Comparison of ENCODE assay signal across 8 cellular contexts in the genomic region with DNA sequence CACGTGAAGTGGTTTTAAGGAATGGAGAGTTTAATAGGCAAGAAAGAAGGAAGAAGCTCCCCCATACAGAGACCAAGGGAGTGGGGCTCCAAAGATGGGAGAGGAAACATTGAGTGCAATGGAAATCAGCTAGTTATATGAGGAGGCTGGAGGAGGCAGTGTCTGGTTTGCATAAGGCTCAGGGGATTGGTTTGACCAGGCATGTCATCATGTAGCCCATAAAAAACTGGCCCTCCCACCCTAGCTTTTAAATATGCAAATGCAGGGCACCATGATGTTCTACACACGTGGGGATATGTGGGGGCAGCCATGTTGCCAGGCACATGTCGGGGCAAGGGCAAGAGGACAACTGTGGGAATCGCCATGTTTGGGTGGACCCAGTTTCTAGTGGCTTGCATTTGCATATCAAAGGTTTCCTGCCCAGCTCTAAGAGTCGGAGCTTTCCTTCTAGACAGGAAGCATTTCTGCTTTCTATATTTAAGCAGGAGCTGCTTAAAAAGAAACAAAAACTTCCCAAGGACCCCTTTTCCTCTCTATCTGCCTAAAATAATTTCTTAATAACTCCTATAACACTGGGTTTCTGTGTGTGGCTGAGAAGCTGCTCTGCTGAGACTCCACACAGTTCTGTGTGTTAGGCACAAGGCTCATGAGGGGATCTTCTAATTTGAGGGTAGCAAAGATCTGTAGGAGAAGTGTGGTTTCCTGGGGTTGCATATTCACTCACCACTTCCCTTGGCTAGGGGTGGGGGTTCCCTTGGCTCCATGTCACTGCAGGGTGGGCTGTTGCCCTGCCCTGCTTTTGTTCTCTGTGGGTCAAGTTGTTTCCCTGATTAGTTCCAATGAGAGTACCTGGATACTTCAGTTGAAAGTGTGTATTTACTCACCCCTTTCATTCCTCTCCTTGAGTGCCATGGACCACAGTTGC.
A peak's percentile ranks its signal among the peaks of the same experiment; 100 is the strongest.
DNase-seq lines count a peak whose midpoint lies in the region; ATAC-seq and TF ChIP-seq lines count a peak whose summit lies in the region.

No MANE protein-coding gene starts in this region.

- H3K4me3 ChIP-seq in MM.1S (ENCODE audit: low read length) (0 out of 2 replicates have a peak overlapping the region, but pooled peaks have one; percentile 14), psoas muscle (no peak overlapping the region)

- H3K27me3 Mint-ChIP-seq in activated T-helper 2 cell treated with anti-CD3 and anti-CD28 coated beads, Interferon-gamma antibody, Interleukin-2, Interleukin-4, amounts not matched to agents 10 μg/mL and 5 μg/mL and 100 μg/mL, durations not matched to agents 14 hours and 24 hours and 36 hours (ENCODE audit: low read depth): no peaks in the 10 kb centered on the region

- no peaks in the 10 kb centered on the region for H3F3A ChIP-seq in MM.1S (ENCODE audit: insufficient read depth, low read length)

- H3K79me2 ChIP-seq in MM.1S (ENCODE audit: low read length): no peaks in the 10 kb centered on the region

- peak overlapping the region; percentile 70 for H3K27ac ChIP-seq in MM.1S (ENCODE audit: low read length)
- no peak overlapping the region for H3K27ac ChIP-seq in psoas muscle

- peaks cover 23% of the 10 kb centered on the region for H3K9me3 Mint-ChIP-seq in activated T-helper 2 cell treated with anti-CD3 and anti-CD28 coated beads, Interferon-gamma antibody, Interleukin-2, Interleukin-4, amounts not matched to agents 10 μg/mL and 5 μg/mL and 100 μg/mL, durations not matched to agents 14 hours and 24 hours and 36 hours

- H2AFZ ChIP-seq in MM.1S (ENCODE audit: low read length): peak overlapping the region; percentile 65

- intact Hi-C loops in activated T-helper 2 cell treated with anti-CD3 and anti-CD28 coated beads, Interferon-gamma antibody, Interleukin-2, Interleukin-4, amounts not matched to agents 10 μg/mL and 5 μg/mL and 100 μg/mL, durations not matched to agents 14 hours and 24 hours and 36 hours (cut with micrococcal nuclease): loop anchor here (5.0 to 10.0 kb wide), 2 partner anchors 61 to 172 kb away; no protein-coding TSS in a partner anchor
- intact Hi-C loops in psoas muscle (cut with DNase I): no loop called here

- H3K4me3 Mint-ChIP-seq in activated T-helper 2 cell treated with anti-CD3 and anti-CD28 coated beads, Interferon-gamma antibody, Interleukin-2, Interleukin-4, amounts not matched to agents 10 μg/mL and 5 μg/mL and 100 μg/mL, durations not matched to agents 14 hours and 24 hours and 36 hours (ENCODE audit: low read depth): no peak overlapping the region

- peak overlapping the region; percentile 29; the same call in 1 of the 2 replicates for H3K9ac ChIP-seq in MM.1S (ENCODE audit: low read length)

- peak in 2 of 3 donors; percentile 8 to 27 for DNase-seq in stimulated activated CD4-positive, alpha-beta T cell treated with anti-CD3 and anti-CD28 coated beads, Interleukin-12 subunit alpha, Interleukin-12 subunit beta, amount 100 ng/mL, for 48 hours (ENCODE audit: low read depth in 2 of 3, low spot score in 1 of 3)
- no peak for DNase-seq in stimulated activated CD4-positive, alpha-beta T cell treated with anti-CD3 and anti-CD28 coated beads, Interleukin-12 subunit alpha, Interleukin-12 subunit beta, amount 100 ng/mL, for 4 hours
- DNase-seq in MM.1S (peak; percentile 84), COLO668 (lab: John Stamatoyannopoulos, UW; ENCODE audit: unreplicated experiment) (no peak), mesenteric fat pad (ENCODE audit: low spot score) (no peak), psoas muscle (no peak)
- peak; percentile 47 for DNase-seq in activated T-helper 2 cell treated with anti-CD3 and anti-CD28 coated beads, Interferon-gamma antibody, Interleukin-2, Interleukin-4, amounts not matched to agents 10 μg/mL and 5 μg/mL and 100 μg/mL, durations not matched to agents 14 hours and 24 hours and 36 hours (ENCODE audit: low spot score)

- H3K36me3 ChIP-seq in MM.1S (replicated peaks; ENCODE audit: insufficient read depth, low read length) (no peaks in the 10 kb centered on the region), psoas muscle (ENCODE audit: insufficient read depth in 1 of 2, low read depth in 1 of 2) (no peaks in the 10 kb centered on the region)

- H3K27me3 ChIP-seq in MM.1S (replicated peaks; ENCODE audit: insufficient read depth, low read length) (no peaks in the 10 kb centered on the region), psoas muscle (ENCODE audit: insufficient read depth in 3 of 3, low read length in 2 of 3) (peaks cover 0 to 15% (median 0%) of the 10 kb centered on the region in 3 donors)

- H3K4me2 ChIP-seq in MM.1S (ENCODE audit: low read depth, low read length): peak overlapping the region; percentile 69

- ATAC-seq in psoas muscle: no peak
- no peak for ATAC-seq in HG03457 (IDR thresholded peaks at IDR 0.05; ENCODE audit: unreplicated experiment)

- H3K36me3 Mint-ChIP-seq in activated T-helper 2 cell treated with anti-CD3 and anti-CD28 coated beads, Interferon-gamma antibody, Interleukin-2, Interleukin-4, amounts not matched to agents 10 μg/mL and 5 μg/mL and 100 μg/mL, durations not matched to agents 14 hours and 24 hours and 36 hours (ENCODE audit: low read depth): peaks cover 20% of the 10 kb centered on the region

- TF ChIP-seq CTCF in MM.1S (IDR thresholded peaks at IDR 0.05; ENCODE audit: low read length) (no peak), psoas muscle (IDR thresholded peaks at IDR 0.05) (no peak)

- H4K20me1 ChIP-seq in MM.1S (ENCODE audit: insufficient read depth, low read length): no peaks in the 10 kb centered on the region

- no peaks in the 10 kb centered on the region for H3K9me3 ChIP-seq in MM.1S (replicated peaks; ENCODE audit: insufficient read depth, low read length)
- H3K9me3 ChIP-seq in psoas muscle: no peaks in the 10 kb centered on the region

- H3K27ac Mint-ChIP-seq in activated T-helper 2 cell treated with anti-CD3 and anti-CD28 coated beads, Interferon-gamma antibody, Interleukin-2, Interleukin-4, amounts not matched to agents 10 μg/mL and 5 μg/mL and 100 μg/mL, durations not matched to agents 14 hours and 24 hours and 36 hours: peak overlapping the region; percentile 67

- WGBS in psoas muscle, 3 donors: 61 to 69% (median 68%) methylated on average over 5 of the region's 5 CpGs

- no peaks in the 10 kb centered on the region for H3K9me2 ChIP-seq in MM.1S (replicated peaks; ENCODE audit: insufficient read depth, low read length)

- H3K4me1 ChIP-seq in MM.1S (ENCODE audit: low read length): peaks cover 17% of the 10 kb centered on the region
- H3K4me1 ChIP-seq in psoas muscle: no peaks in the 10 kb centered on the region

- peaks cover 41% of the 10 kb centered on the region for H3K4me1 Mint-ChIP-seq in activated T-helper 2 cell treated with anti-CD3 and anti-CD28 coated beads, Interferon-gamma antibody, Interleukin-2, Interleukin-4, amounts not matched to agents 10 μg/mL and 5 μg/mL and 100 μg/mL, durations not matched to agents 14 hours and 24 hours and 36 hours (ENCODE audit: low read depth)

Comparison
In these comparisons a context has a peak if more than half of its experiments do, and no peak if none do; other contexts are left out.
1. DNase-seq: peak in stimulated activated CD4-positive, alpha-beta T cell treated with anti-CD3 and anti-CD28 coated beads, Interleukin-12 subunit alpha, Interleukin-12 subunit beta, amount 100 ng/mL, for 48 hours (2 of 3), MM.1S (single experiment) and activated T-helper 2 cell treated with anti-CD3 and anti-CD28 coated beads, Interferon-gamma antibody, Interleukin-2, Interleukin-4, amounts not matched to agents 10 μg/mL and 5 μg/mL and 100 μg/mL, durations not matched to agents 14 hours and 24 hours and 36 hours (single experiment); none in stimulated activated CD4-positive, alpha-beta T cell treated with anti-CD3 and anti-CD28 coated beads, Interleukin-12 subunit alpha, Interleukin-12 subunit beta, amount 100 ng/mL, for 4 hours (single experiment), COLO668 (single experiment), mesenteric fat pad (single experiment) and psoas muscle (0 of 2).